Comparison of ENCODE assay signal across 24 cellular contexts in the genomic region with DNA sequence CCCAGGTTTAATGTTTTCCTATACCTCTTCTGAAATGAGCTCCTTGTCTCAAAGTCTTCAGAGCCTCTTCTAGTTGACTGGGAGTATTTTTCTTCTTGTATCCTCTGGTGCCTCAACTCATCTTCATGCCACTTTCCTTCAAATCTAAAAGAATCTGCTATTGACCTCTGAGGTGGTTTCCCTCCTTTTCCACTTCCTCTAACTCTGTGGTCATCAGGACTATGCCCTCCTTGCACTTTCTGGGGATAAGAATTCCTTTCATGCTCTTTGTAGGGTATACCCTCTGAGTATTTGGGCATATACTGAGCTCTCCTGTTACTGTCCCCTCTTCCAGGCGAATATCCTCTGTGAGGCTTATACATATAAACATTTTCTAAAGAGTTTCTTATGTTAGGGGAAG.
"Had no signal": no experiment of that assay in that cellular context is flagged by ENCODE, and none has a peak within 500 bp of the region (broad histone marks: within the 10 kb centered on the region; RNA-seq: fewer than 3 reads in every experiment).

No MANE protein-coding gene starts in this region.

- DNase-seq: effector CD8-positive, alpha-beta T cell; endodermal cell; foreskin fibroblast; gastrocnemius medialis; head of caudate nucleus; left ventricle myocardium superior; lower lobe of right lung; natural killer cell; occipital lobe; ovary; posterior cingulate gyrus; psoas muscle; right cardiac atrium; spleen; stimulated activated CD4-positive, alpha-beta T cell treated with anti-CD3 and anti-CD28 coated beads, Interleukin-4, amount 100 ng/mL, for 4 hours; stimulated activated naive CD8-positive, alpha-beta T cell treated with anti-CD3 and anti-CD28 coated beads, Interleukin-15, Interleukin-2, amounts not matched to agents 100 U/mL and 50 U/mL, for 24 hours; transverse colon had no signal

- FAIRE-seq: keratinocyte had no signal

- H3K27me3 ChIP-seq: gastrocnemius medialis, ovary, spleen, suprapubic skin, transverse colon, vagina had no signal

- H3K9me3 ChIP-seq: gastrocnemius medialis, lower lobe of right lung, ovary, psoas muscle, spleen, suprapubic skin, transverse colon, vagina had no signal

- ATAC-seq: esophagus mucosa; gastrocnemius medialis; left ventricle myocardium superior; lower lobe of right lung; natural killer cell; psoas muscle; right cardiac atrium; stimulated activated memory B cell treated with anti-CD40 and anti-IgM and Interleukin-4, amounts not matched to agents 10 μg/mL and 1 μg/mL and 100 μg/mL, for 72 hours; stimulated activated naive CD8-positive, alpha-beta T cell treated with anti-CD3 and anti-CD28 coated beads, Interleukin-15, Interleukin-2, amounts not matched to agents 100 U/mL and 50 U/mL, for 24 hours had no signal

- H3K4me3 ChIP-seq: gastrocnemius medialis, lower lobe of right lung, ovary, psoas muscle, skin epidermis, spleen, suprapubic skin, transverse colon, vagina had no signal

- H3K27ac ChIP-seq: epithelial cell of prostate, gastrocnemius medialis, lower lobe of right lung, ovary, psoas muscle, skin epidermis, spleen, suprapubic skin, transverse colon, vagina had no signal

- H3K4me1 ChIP-seq: gastrocnemius medialis, lower lobe of right lung, psoas muscle, spleen, suprapubic skin, transverse colon, vagina had no signal

- H3K36me3 ChIP-seq: ovary, transverse colon, vagina had no signal
